In genomic region chr20:14991023-14991422, GRCh38 we compare ENCODE assay signal across 22 cellular contexts.
DNase-seq lines count a peak whose midpoint lies in the region; ATAC-seq and TF ChIP-seq lines count a peak whose summit lies in the region.
"Had no signal": no experiment of that assay in that cellular context is flagged by ENCODE, and none has a peak within 500 bp of the region (broad histone marks: within the 10 kb centered on the region; RNA-seq: fewer than 3 reads in every experiment).

No MANE protein-coding gene starts in this region.

- H3K4me3 ChIP-seq in adipocyte (ENCODE audit: low read length) (no peak overlapping the region), retinal pigment epithelial cell (ENCODE audit: low read length) (no peak overlapping the region)
- H3K4me3 ChIP-seq: gastroesophageal sphincter, K562 had no signal

- no peak for TF ChIP-seq CTCF in retinal pigment epithelial cell (conservative IDR thresholded peaks at IDR 0.05; ENCODE audit: low read depth, low read length)

- H3K9me3 ChIP-seq in adipocyte (ENCODE audit: control insufficient read depth, low read length) = no peaks in the 10 kb centered on the region
- H3K9me3 ChIP-seq: gastroesophageal sphincter had no signal

- H3K9ac ChIP-seq in adipocyte (ENCODE audit: low read length) = no peak overlapping the region

- peaks cover 17% of the 10 kb centered on the region for H3K4me1 ChIP-seq in adipocyte (ENCODE audit: control insufficient read depth, insufficient read depth, low read length)
- H3K4me1 ChIP-seq: gastroesophageal sphincter had no signal

- DNase-seq in DMS53 treated with DMSO at 0.1 percent for 48 hours (lab: John Stamatoyannopoulos, UW; ENCODE audit: unreplicated experiment) (peak; percentile 23), adipocyte (ENCODE audit: low read depth) (peak; percentile 80), fibroblast of peridontal ligament (ENCODE audit: extremely low read depth) (peak; percentile 14), retinal pigment epithelial cell (ENCODE audit: low read depth) (peak; percentile 44), RPMI8226 (no peak)
- DNase-seq in effector CD8-positive, alpha-beta T cell (lab: John Stamatoyannopoulos, UW) = no peak
- DNase-seq: activated CD4-positive, alpha-beta T cell treated with anti-CD3 and anti-CD28 coated beads for 4 hours; activated CD8-positive, alpha-beta memory T cell treated with anti-CD3 and anti-CD28 coated beads for 24 hours; activated gamma-delta T cell; activated naive CD8-positive, alpha-beta T cell treated with anti-CD3 and anti-CD28 coated beads, Interleukin-2, amount 50 U/mL, for 24 hours; Calu3; HCEC 1CT; kidney; MM.1S; NCI-H2081 treated with DMSO at 0.1 percent for 48 hours; retina; stimulated activated CD4-positive, alpha-beta T cell treated with anti-CD3 and anti-CD28 coated beads, Interleukin-4, amount 100 ng/mL, for 4 hours; substantia nigra had no signal

- no peaks in the 10 kb centered on the region for H3K27me3 ChIP-seq in adipocyte (replicated peaks; ENCODE audit: control insufficient read depth, insufficient read depth, low read length)
- H3K27me3 ChIP-seq: gastroesophageal sphincter had no signal

- H3K36me3 ChIP-seq in adipocyte (ENCODE audit: control insufficient read depth, insufficient read depth, low read length, severe bottlenecking) = no peaks in the 10 kb centered on the region
- H3K36me3 ChIP-seq: gastroesophageal sphincter had no signal

- ATAC-seq in HG02642 (IDR thresholded peaks at IDR 0.05; ENCODE audit: poor library complexity, unreplicated experiment) = no peak
- ATAC-seq: activated naive CD8-positive, alpha-beta T cell treated with anti-CD3 and anti-CD28 coated beads, Interleukin-2, amount 50 U/mL, for 24 hours; gastroesophageal sphincter; K562; stimulated activated memory B cell treated with anti-CD40 and anti-IgM and Interleukin-4, amounts not matched to agents 10 μg/mL and 1 μg/mL and 100 μg/mL, for 72 hours had no signal

Comparison
In these comparisons a context has a peak if more than half of its experiments do, and no peak if none do; other contexts are left out.
1. DNase-seq: peak in DMS53 treated with DMSO at 0.1 percent for 48 hours (single experiment), adipocyte (single experiment), fibroblast of peridontal ligament (single experiment) and retinal pigment epithelial cell (single experiment); none in RPMI8226 (single experiment) and effector CD8-positive, alpha-beta T cell (single experiment).